Comparison of ENCODE assay signal across 32 cellular contexts in genomic region chr5:76494201-76494600, GRCh38.
"Had no signal": no experiment of that assay in that cellular context is flagged by ENCODE, and none has a peak within 500 bp of the region (broad histone marks: within the 10 kb centered on the region; RNA-seq: fewer than 3 reads in every experiment).

No MANE protein-coding gene starts in this region.

- H3K4me1 ChIP-seq: breast epithelium, SJSA1 had no signal

- DNase-seq: activated CD4-positive, alpha-beta T cell treated with anti-CD3 and anti-CD28 coated beads for 36 hours; activated CD4-positive, alpha-beta T cell treated with anti-CD3 and anti-CD28 coated beads, Interleukin-2, amount 10 ng/mL, durations not matched to agents 7 days and 5 days; activated CD4-positive, alpha-beta T cell treated with anti-CD3 and anti-CD28 coated beads, Interleukin-2, amount 50 U/mL, for 48 hours; activated CD8-positive, alpha-beta T cell treated with anti-CD3 and anti-CD28 coated beads, Interleukin-2, amount 10 ng/mL, durations not matched to agents 7 days and 5 days; activated effector memory CD4-positive, alpha-beta T cell treated with anti-CD3 and anti-CD28 coated beads, Interleukin-2, amount 50 U/mL, for 16 hours; activated naive CD4-positive, alpha-beta T cell; activated naive CD8-positive, alpha-beta T cell treated with anti-CD3 and anti-CD28 coated beads, Interleukin-2, amount 10 ng/mL, durations not matched to agents 7 days and 5 days; activated T-cell treated with anti-CD3 and anti-CD28 coated beads, Interleukin-2, amount 50 U/mL, for 4 hours; body of pancreas; cerebellar nuclear complex; MG63; NCI-H1048; NCI-H1105 treated with DMSO at 0.1 percent for 48 hours; NCI-H1436; NCI-H1694; NCI-H1930; NCI-H2081 treated with DMSO at 0.1 percent for 48 hours; NCI-H226; NCI-H446 treated with DMSO at 0.1 percent for 48 hours; NCI-H524; NCI-H69; NCI-H82; SHP77; SK-N-SH had no signal

- H3K27ac ChIP-seq: body of pancreas, breast epithelium, SJSA1 had no signal

- H3K27me3 ChIP-seq: body of pancreas, breast epithelium, MG63 had no signal

- H3K27ac Mint-ChIP-seq: activated CD4-positive, alpha-beta T cell treated with anti-CD3 and anti-CD28 coated beads for 36 hours; activated CD4-positive, alpha-beta T cell treated with anti-CD3 and anti-CD28 coated beads, Interleukin-2, amount 10 ng/mL, durations not matched to agents 7 days and 5 days; activated CD8-positive, alpha-beta T cell treated with anti-CD3 and anti-CD28 coated beads, Interleukin-2, amount 10 ng/mL, durations not matched to agents 7 days and 5 days; activated naive CD4-positive, alpha-beta T cell treated with anti-CD3 and anti-CD28 coated beads, Interleukin-2, amount 50 U/mL, for 24 hours; activated naive CD8-positive, alpha-beta T cell treated with anti-CD3 and anti-CD28 coated beads, Interleukin-2, amount 10 ng/mL, durations not matched to agents 7 days and 5 days; T-helper 1 cell treated with Interleukin-12 subunit alpha and Interleukin-12 subunit beta and Interleukin-4 antibody, amounts not matched to agents 30 μg/mL and 1 μg/mL, for 36 hours; T-helper 2 cell treated with Interferon-gamma antibody and Interleukin-4, amounts not matched to agents 5 μg/mL and 100 μg/mL, for 36 hours had no signal

- H3K27me3 Mint-ChIP-seq: activated CD4-positive, alpha-beta T cell treated with anti-CD3 and anti-CD28 coated beads for 36 hours; activated CD4-positive, alpha-beta T cell treated with anti-CD3 and anti-CD28 coated beads, Interleukin-2, amount 10 ng/mL, durations not matched to agents 7 days and 5 days; activated naive CD4-positive, alpha-beta T cell treated with anti-CD3 and anti-CD28 coated beads, Interleukin-2, amount 50 U/mL, for 24 hours; activated naive CD8-positive, alpha-beta T cell treated with anti-CD3 and anti-CD28 coated beads, Interleukin-2, amount 10 ng/mL, durations not matched to agents 7 days and 5 days had no signal

- H3K4me3 Mint-ChIP-seq: activated CD4-positive, alpha-beta T cell treated with anti-CD3 and anti-CD28 coated beads for 36 hours; activated CD4-positive, alpha-beta T cell treated with anti-CD3 and anti-CD28 coated beads, Interleukin-2, amount 10 ng/mL, durations not matched to agents 7 days and 5 days; activated CD8-positive, alpha-beta T cell treated with anti-CD3 and anti-CD28 coated beads, Interleukin-2, amount 10 ng/mL, durations not matched to agents 7 days and 5 days; activated naive CD4-positive, alpha-beta T cell treated with anti-CD3 and anti-CD28 coated beads, Interleukin-2, amount 50 U/mL, for 24 hours; activated naive CD8-positive, alpha-beta T cell treated with anti-CD3 and anti-CD28 coated beads, Interleukin-2, amount 10 ng/mL, durations not matched to agents 7 days and 5 days; activated T-cell treated with anti-CD3 and anti-CD28 coated beads, Interleukin-2, amount 50 U/mL, for 4 hours; T-helper 1 cell treated with Interleukin-12 subunit alpha and Interleukin-12 subunit beta and Interleukin-4 antibody, amounts not matched to agents 30 μg/mL and 1 μg/mL, for 36 hours; T-helper 2 cell treated with Interferon-gamma antibody and Interleukin-4, amounts not matched to agents 5 μg/mL and 100 μg/mL, for 36 hours had no signal

- H3K4me3 ChIP-seq: body of pancreas, breast epithelium, K562, MG63, SJSA1 had no signal

- H3K9me3 ChIP-seq: body of pancreas, breast epithelium, MG63, SJSA1, SK-N-SH had no signal

- ATAC-seq: activated CD4-positive, alpha-beta T cell treated with anti-CD3 and anti-CD28 coated beads for 36 hours; activated CD4-positive, CD25-positive, alpha-beta regulatory T cell treated with anti-CD3 and anti-CD28 coated beads, Interleukin-2, amount 50 U/mL, for 24 hours; activated CD8-positive, alpha-beta T cell treated with anti-CD3 and anti-CD28 coated beads, Interleukin-2, amount 10 ng/mL, durations not matched to agents 7 days and 5 days; activated T-cell treated with anti-CD3 and anti-CD28 coated beads, Interleukin-2, amount 50 U/mL, for 4 hours; body of pancreas; K562; Panc1 had no signal

- H3K36me3 ChIP-seq: breast epithelium, MG63, SJSA1 had no signal

- H3K9me3 Mint-ChIP-seq: activated CD4-positive, alpha-beta T cell treated with anti-CD3 and anti-CD28 coated beads, Interleukin-2, amount 10 ng/mL, durations not matched to agents 7 days and 5 days; activated naive CD4-positive, alpha-beta T cell treated with anti-CD3 and anti-CD28 coated beads, Interleukin-2, amount 50 U/mL, for 24 hours; activated naive CD8-positive, alpha-beta T cell treated with anti-CD3 and anti-CD28 coated beads, Interleukin-2, amount 10 ng/mL, durations not matched to agents 7 days and 5 days; activated T-cell treated with anti-CD3 and anti-CD28 coated beads, Interleukin-2, amount 50 U/mL, for 4 hours; T-helper 1 cell treated with Interleukin-12 subunit alpha and Interleukin-12 subunit beta and Interleukin-4 antibody, amounts not matched to agents 30 μg/mL and 1 μg/mL, for 36 hours; T-helper 2 cell treated with Interferon-gamma antibody and Interleukin-4, amounts not matched to agents 5 μg/mL and 100 μg/mL, for 36 hours had no signal
